ENCODE assay signal across 7 cellular contexts in the genomic region with DNA sequence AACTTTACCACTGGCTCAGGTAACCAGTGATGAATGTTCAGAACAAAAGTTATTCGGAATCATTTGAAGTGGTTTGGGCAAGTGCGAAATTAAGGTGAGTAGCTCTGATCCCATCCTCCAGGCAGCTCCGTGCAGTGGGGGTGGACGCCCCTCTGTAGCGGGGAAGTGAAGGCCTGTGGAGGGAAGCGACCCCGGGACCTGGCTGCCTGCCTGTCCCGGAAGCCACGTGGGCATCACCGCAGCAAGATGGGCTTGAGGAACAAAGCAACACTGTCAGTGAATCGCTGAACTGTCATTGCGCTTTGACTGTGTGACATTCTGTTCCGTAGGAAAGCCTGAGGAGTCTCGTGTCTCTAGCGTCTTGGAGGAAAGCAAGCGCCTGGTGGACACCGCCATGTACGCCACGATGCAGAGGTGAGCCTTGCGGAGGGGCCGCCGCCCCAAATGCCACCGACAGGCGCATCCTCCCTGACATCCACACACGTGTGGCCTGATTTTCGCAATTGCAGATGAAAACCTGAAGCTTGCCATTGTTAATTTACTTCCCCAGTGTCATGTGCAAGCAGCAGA. TPM values are rescaled to one million over a fixed set of nuclear protein-coding genes. Genes with fewer than 3 reads are reported as not detected.
"Had no signal": no experiment of that assay in that cellular context is flagged by ENCODE, and none has a peak within 500 bp of the region (broad histone marks: within the 10 kb centered on the region; RNA-seq: fewer than 3 reads in every experiment).

No MANE protein-coding gene starts in this region.

- FAIRE-seq: H1, H54, HepG2 had no signal

- DNase-seq: H9, HFFc6 had no signal

RNA-seq across cellular contexts. Expression of a gene that starts 9.5 kb away (rescaled TPM):
- total RNA-seq: GM23338, H1, H9, HepG2, HFFc6 had no signal
- polyA plus RNA-seq: H1, HepG2, IgD-negative memory B cell had no signal
